In genomic region chr3:128618398-128618726, GRCh38 we compare ENCODE assay signal across 8 cellular contexts. TPM values are rescaled to one million over a fixed set of nuclear protein-coding genes. Genes with fewer than 3 reads are reported as not detected.
DNase-seq lines count a peak whose midpoint lies in the region; ATAC-seq and TF ChIP-seq lines count a peak whose summit lies in the region.

No MANE protein-coding gene starts in this region.

- peaks cover 6 to 42% (median 19%) of the 10 kb centered on the region in 12 donors for H3K4me1 ChIP-seq in heart left ventricle
- no peaks in the 10 kb centered on the region for H3K4me1 ChIP-seq in urinary bladder (ENCODE audit: insufficient read depth)

- no peaks in the 10 kb centered on the region for H3K9me3 ChIP-seq in heart left ventricle

- TF ChIP-seq CTCF in heart left ventricle (IDR thresholded peaks at IDR 0.05), result no peak
- no peak for TF ChIP-seq CTCF in astrocyte of the cerebellum (IDR thresholded peaks at IDR 0.05; ENCODE audit: low read depth, low read length, missing control alignments)

- 29 to 39% (median 34%) methylated on average over 5 of the region's 5 CpGs for WGBS in heart left ventricle, 4 donors
- 28% methylated on average over 5 of the region's 5 CpGs for WGBS in urinary bladder

- no peaks in the 10 kb centered on the region for H3K27me3 ChIP-seq in heart left ventricle

- DNase-seq in heart left ventricle, result no peak
- no peak for DNase-seq in Right ventricle myocardium superior
- DNase-seq in astrocyte of the cerebellum (ENCODE audit: low read depth), result no peak
- DNase-seq in medulla oblongata (ENCODE audit: extremely low spot score), result peak; percentile 19
- no peak for DNase-seq in ecto neural progenitor cell (ENCODE audit: low spot score)
- no peak for DNase-seq in mucosa of gallbladder (ENCODE audit: low spot score)

- in situ Hi-C loops in astrocyte of the cerebellum (cut with HindIII; ENCODE audit: low sequenced_read_pairs), result loop anchor here (5.0 kb wide), 1 partner anchor 234 kb away; no protein-coding TSS in a partner anchor

- H3K36me3 ChIP-seq in heart left ventricle, result peaks cover 0 to 47% (median 42%) of the 10 kb centered on the region in 9 donors
- H3K36me3 ChIP-seq in urinary bladder (ENCODE audit: insufficient read depth), result no peaks in the 10 kb centered on the region

- ATAC-seq in heart left ventricle (no peak), Right ventricle myocardium superior (ENCODE audit: poor library complexity) (no peak), GM18873 (IDR thresholded peaks at IDR 0.05; ENCODE audit: low FRiP score, unreplicated experiment) (no peak)

- TF ChIP-seq POLR2A in heart left ventricle (IDR thresholded peaks at IDR 0.05), result no peak

- H3K27ac ChIP-seq in heart left ventricle, result peak overlapping the region in 11 of 12 donors; percentile 76 to 93 (median 90)
- no peak overlapping the region for H3K27ac ChIP-seq in urinary bladder (ENCODE audit: low read depth)

- H3K4me3 ChIP-seq in heart left ventricle, result peak overlapping the region; percentile 79 to 96 (median 87)
- H3K4me3 ChIP-seq in astrocyte of the cerebellum (ENCODE audit: low read depth, low read length), result peak overlapping the region; percentile 74
- peak overlapping the region; percentile 74 for H3K4me3 ChIP-seq in urinary bladder (ENCODE audit: low read depth, low read length)

- intact Hi-C loops in heart left ventricle (cut with DNase I) (loop anchor here in 7 of 10 donors (5.0 to 10.0 kb wide), 7 partner anchors 34 to 299 kb away; partner anchors contain the start of gene RPN1 (in 1 of the 7)), Right ventricle myocardium superior (cut with DNase I) (no loop called here)

RNA-seq across cellular contexts. Expression of gene RPN1, which starts 32.3 kb away (rescaled TPM):
- 100 to 1,000 TPM in 5 of 9 donors, 10 to 100 TPM in 4; 71.7 to 161 (median 119) TPM for total RNA-seq in heart left ventricle
- 100 to 1,000 TPM in 1 of 2 donors, 10 to 100 TPM in 1; 55.4 to 290 TPM for polyA plus RNA-seq in heart left ventricle
- total RNA-seq in Right ventricle myocardium superior, result 96.8 TPM
- 256 TPM for total RNA-seq in urinary bladder
- 135 TPM for polyA plus RNA-seq in urinary bladder
- 226 TPM for total RNA-seq in mucosa of gallbladder
